1 cellular context compared by ENCODE assay signal in the genomic region with DNA sequence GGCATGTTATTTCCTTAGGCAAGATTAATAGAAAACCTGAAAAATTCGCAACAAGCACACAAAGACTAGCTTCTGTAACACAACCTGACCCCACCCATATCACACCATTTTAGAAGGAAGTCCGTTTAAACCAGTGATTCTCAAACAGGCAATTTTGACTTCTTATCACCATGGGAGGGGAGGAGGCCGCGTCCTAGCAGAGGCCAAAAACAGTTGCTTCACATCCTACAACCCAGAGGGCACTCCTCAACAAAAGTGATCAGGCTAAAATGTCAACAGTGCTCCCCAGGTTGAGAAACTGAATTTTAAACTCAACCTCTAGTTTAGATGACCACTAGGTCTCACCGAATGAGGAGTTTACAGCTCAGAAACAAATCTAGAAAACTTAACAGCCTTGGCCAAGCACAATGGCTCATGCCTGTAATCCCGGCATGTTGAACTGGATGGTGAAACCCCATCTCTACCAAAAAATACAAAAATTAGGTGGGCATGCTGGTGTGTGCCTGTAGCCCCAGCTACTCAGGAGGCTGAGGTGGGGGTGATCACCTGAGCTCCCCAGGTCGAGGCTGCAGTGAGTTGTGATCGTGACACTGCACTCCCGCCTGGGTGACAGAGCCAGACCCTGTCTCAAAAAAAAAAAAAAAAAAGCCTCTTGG.
TF ChIP-seq lines count a peak whose summit lies in the region.

No MANE protein-coding gene starts in this region.

TF ChIP-seq in SK-N-SH, 30 proteins besides CTCF, POLR2A, EP300 and RAD21 (continued from another document):
- TF ChIP-seq, protein P1, sequence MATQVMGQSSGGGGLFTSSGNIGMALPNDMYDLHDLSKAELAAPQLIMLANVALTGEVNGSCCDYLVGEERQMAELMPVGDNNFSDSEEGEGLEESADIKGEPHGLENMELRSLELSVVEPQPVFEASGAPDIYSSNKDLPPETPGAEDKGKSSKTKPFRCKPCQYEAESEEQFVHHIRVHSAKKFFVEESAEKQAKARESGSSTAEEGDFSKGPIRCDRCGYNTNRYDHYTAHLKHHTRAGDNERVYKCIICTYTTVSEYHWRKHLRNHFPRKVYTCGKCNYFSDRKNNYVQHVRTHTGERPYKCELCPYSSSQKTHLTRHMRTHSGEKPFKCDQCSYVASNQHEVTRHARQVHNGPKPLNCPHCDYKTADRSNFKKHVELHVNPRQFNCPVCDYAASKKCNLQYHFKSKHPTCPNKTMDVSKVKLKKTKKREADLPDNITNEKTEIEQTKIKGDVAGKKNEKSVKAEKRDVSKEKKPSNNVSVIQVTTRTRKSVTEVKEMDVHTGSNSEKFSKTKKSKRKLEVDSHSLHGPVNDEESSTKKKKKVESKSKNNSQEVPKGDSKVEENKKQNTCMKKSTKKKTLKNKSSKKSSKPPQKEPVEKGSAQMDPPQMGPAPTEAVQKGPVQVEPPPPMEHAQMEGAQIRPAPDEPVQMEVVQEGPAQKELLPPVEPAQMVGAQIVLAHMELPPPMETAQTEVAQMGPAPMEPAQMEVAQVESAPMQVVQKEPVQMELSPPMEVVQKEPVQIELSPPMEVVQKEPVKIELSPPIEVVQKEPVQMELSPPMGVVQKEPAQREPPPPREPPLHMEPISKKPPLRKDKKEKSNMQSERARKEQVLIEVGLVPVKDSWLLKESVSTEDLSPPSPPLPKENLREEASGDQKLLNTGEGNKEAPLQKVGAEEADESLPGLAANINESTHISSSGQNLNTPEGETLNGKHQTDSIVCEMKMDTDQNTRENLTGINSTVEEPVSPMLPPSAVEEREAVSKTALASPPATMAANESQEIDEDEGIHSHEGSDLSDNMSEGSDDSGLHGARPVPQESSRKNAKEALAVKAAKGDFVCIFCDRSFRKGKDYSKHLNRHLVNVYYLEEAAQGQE (IDR thresholded peaks at IDR 0.05; ENCODE audit: low read depth, low read length): no peak
- TF ChIP-seq YY1 (IDR thresholded peaks at IDR 0.05; ENCODE audit: low read depth): no peak
